28 cellular contexts compared by ENCODE assay signal in genomic region chr5:933251-933861, GRCh38. TPM values are rescaled to one million over a fixed set of nuclear protein-coding genes. Genes with fewer than 3 reads are reported as not detected.
DNase-seq lines count a peak whose midpoint lies in the region; ATAC-seq, FAIRE-seq and TF ChIP-seq lines count a peak whose summit lies in the region.
"Had no signal": no experiment of that assay in that cellular context is flagged by ENCODE, and none has a peak within 500 bp of the region (broad histone marks: within the 10 kb centered on the region; RNA-seq: fewer than 3 reads in every experiment).

No MANE protein-coding gene starts in this region.

- H3K9me3 Mint-ChIP-seq in activated naive CD8-positive, alpha-beta T cell treated with anti-CD3 and anti-CD28 coated beads for 36 hours = no peaks in the 10 kb centered on the region
- H3K9me3 Mint-ChIP-seq in stimulated activated naive CD8-positive, alpha-beta T cell treated with anti-CD3 and anti-CD28 coated beads, Interleukin-15, amount 100 ng/mL, for 72 hours = peaks cover 0 to 4% of the 10 kb centered on the region in 2 donors
- H3K9me3 Mint-ChIP-seq in mesothelial cell of epicardium = no peaks in the 10 kb centered on the region
- H3K9me3 Mint-ChIP-seq: activated naive CD4-positive, alpha-beta T cell treated with anti-CD3 and anti-CD28 coated beads, Interleukin-2, amount 50 U/mL, for 24 hours; activated T-helper 1 cell treated with anti-CD3 and anti-CD28 coated beads, Interleukin-12 subunit alpha, Interleukin-12 subunit beta, Interleukin-2, Interleukin-4 antibody, amounts not matched to agents 30 ng/mL and 10 ng/mL and 1 ng/mL, durations not matched to agents 14 hours and 24 hours and 36 hours; CD4-positive, CD25-positive, alpha-beta regulatory T cell; natural killer cell had no signal

- H3K27ac ChIP-seq in left lung = peak overlapping the region; percentile 6 to 44
- H3K27ac ChIP-seq: A549, ascending aorta, cardiac muscle cell, colonic mucosa had no signal

- H3K27ac Mint-ChIP-seq in activated naive CD8-positive, alpha-beta T cell treated with anti-CD3 and anti-CD28 coated beads for 36 hours = peak overlapping the region; percentile 22
- H3K27ac Mint-ChIP-seq in stimulated activated naive CD8-positive, alpha-beta T cell treated with anti-CD3 and anti-CD28 coated beads, Interleukin-15, amount 100 ng/mL, for 72 hours = no peak overlapping the region
- H3K27ac Mint-ChIP-seq in mesothelial cell of epicardium = no peak overlapping the region
- H3K27ac Mint-ChIP-seq: activated naive CD4-positive, alpha-beta T cell treated with anti-CD3 and anti-CD28 coated beads, Interleukin-2, amount 50 U/mL, for 24 hours; activated T-helper 1 cell treated with anti-CD3 and anti-CD28 coated beads, Interleukin-12 subunit alpha, Interleukin-12 subunit beta, Interleukin-2, Interleukin-4 antibody, amounts not matched to agents 30 ng/mL and 10 ng/mL and 1 ng/mL, durations not matched to agents 14 hours and 24 hours and 36 hours; CD4-positive, CD25-positive, alpha-beta regulatory T cell; natural killer cell; stimulated activated memory B cell treated with anti-CD40 and anti-IgM and Interleukin-4, amounts not matched to agents 10 μg/mL and 1 μg/mL and 100 μg/mL, for 72 hours had no signal

- intact Hi-C loops in left lung (cut with DNase I) = loop anchor here in 1 of 2 donors (5.0 kb wide), 1 partner anchor 209 kb away; no protein-coding TSS in a partner anchor

- H3K9me3 ChIP-seq in left lung = no peaks in the 10 kb centered on the region
- H3K9me3 ChIP-seq: A549, ascending aorta, colonic mucosa, mucosa of descending colon, SK-N-SH, vagina had no signal

- peak; percentile 17 for DNase-seq in activated CD8-positive, alpha-beta memory T cell treated with anti-CD3 and anti-CD28 coated beads, Interleukin-2, amount 50 U/mL, for 48 hours
- no peak for DNase-seq in activated CD8-positive, alpha-beta memory T cell treated with anti-CD3 and anti-CD28 coated beads for 24 hours
- DNase-seq in activated naive CD8-positive, alpha-beta T cell treated with anti-CD3 and anti-CD28 coated beads for 36 hours = no peak
- DNase-seq in left lung (no peak), RCC 7860 (ENCODE audit: low spot score) (no peak), DMS153 (lab: John Stamatoyannopoulos, UW) (no peak), mesothelial cell of epicardium (ENCODE audit: low spot score in 2 of 2, unreplicated experiment in 2 of 2) (no peak)
- DNase-seq in stimulated activated naive CD8-positive, alpha-beta T cell treated with anti-CD3 and anti-CD28 coated beads, Interleukin-15, amount 100 ng/mL, for 72 hours = peak in 1 of 2 donors; percentile 6
- DNase-seq: Calu3; CD4-positive, CD25-positive, alpha-beta regulatory T cell; colonic mucosa; DMS79 treated with DMSO at 0.1 percent for 48 hours; effector memory CD4-positive, alpha-beta T cell; GDM1; islet precursor cell; mucosa of descending colon; natural killer cell; NCI-H1092; NCI-H187; SK-N-SH had no signal

- no peak overlapping the region for H3K4me3 Mint-ChIP-seq in activated naive CD8-positive, alpha-beta T cell treated with anti-CD3 and anti-CD28 coated beads for 36 hours
- H3K4me3 Mint-ChIP-seq in stimulated activated naive CD8-positive, alpha-beta T cell treated with anti-CD3 and anti-CD28 coated beads, Interleukin-15, amount 100 ng/mL, for 72 hours = no peak overlapping the region
- no peak overlapping the region for H3K4me3 Mint-ChIP-seq in mesothelial cell of epicardium
- H3K4me3 Mint-ChIP-seq: activated naive CD4-positive, alpha-beta T cell treated with anti-CD3 and anti-CD28 coated beads, Interleukin-2, amount 50 U/mL, for 24 hours; activated T-helper 1 cell treated with anti-CD3 and anti-CD28 coated beads, Interleukin-12 subunit alpha, Interleukin-12 subunit beta, Interleukin-2, Interleukin-4 antibody, amounts not matched to agents 30 ng/mL and 10 ng/mL and 1 ng/mL, durations not matched to agents 14 hours and 24 hours and 36 hours; CD4-positive, CD25-positive, alpha-beta regulatory T cell; natural killer cell; stimulated activated memory B cell treated with anti-CD40 and anti-IgM and Interleukin-4, amounts not matched to agents 10 μg/mL and 1 μg/mL and 100 μg/mL, for 72 hours had no signal

- no peak for TF ChIP-seq CTCF in left lung (IDR thresholded peaks at IDR 0.05)
- TF ChIP-seq CTCF in mesothelial cell of epicardium (IDR thresholded peaks at IDR 0.05; ENCODE audit: unreplicated experiment) = no peak

- no peak overlapping the region for H3K4me3 ChIP-seq in left lung
- H3K4me3 ChIP-seq: A549, ascending aorta, cardiac muscle cell, colonic mucosa, K562, mucosa of descending colon, vagina had no signal

- H3K4me1 Mint-ChIP-seq in activated naive CD8-positive, alpha-beta T cell treated with anti-CD3 and anti-CD28 coated beads for 36 hours = peaks cover 18% of the 10 kb centered on the region
- peaks cover 33% of the 10 kb centered on the region for H3K4me1 Mint-ChIP-seq in stimulated activated naive CD8-positive, alpha-beta T cell treated with anti-CD3 and anti-CD28 coated beads, Interleukin-15, amount 100 ng/mL, for 72 hours
- H3K4me1 Mint-ChIP-seq in mesothelial cell of epicardium = no peaks in the 10 kb centered on the region
- H3K4me1 Mint-ChIP-seq: activated naive CD4-positive, alpha-beta T cell treated with anti-CD3 and anti-CD28 coated beads, Interleukin-2, amount 50 U/mL, for 24 hours; CD4-positive, CD25-positive, alpha-beta regulatory T cell; natural killer cell; stimulated activated memory B cell treated with anti-CD40 and anti-IgM and Interleukin-4, amounts not matched to agents 10 μg/mL and 1 μg/mL and 100 μg/mL, for 72 hours had no signal

- no peaks in the 10 kb centered on the region for H3K36me3 Mint-ChIP-seq in activated naive CD8-positive, alpha-beta T cell treated with anti-CD3 and anti-CD28 coated beads for 36 hours
- no peaks in the 10 kb centered on the region for H3K36me3 Mint-ChIP-seq in mesothelial cell of epicardium
- H3K36me3 Mint-ChIP-seq: activated naive CD4-positive, alpha-beta T cell treated with anti-CD3 and anti-CD28 coated beads, Interleukin-2, amount 50 U/mL, for 24 hours; CD4-positive, CD25-positive, alpha-beta regulatory T cell; natural killer cell; stimulated activated memory B cell treated with anti-CD40 and anti-IgM and Interleukin-4, amounts not matched to agents 10 μg/mL and 1 μg/mL and 100 μg/mL, for 72 hours had no signal

- no peak for FAIRE-seq in RCC 7860 (lab: Jason Lieb, UNC)
- FAIRE-seq: A549, K562 had no signal

- no peaks in the 10 kb centered on the region for H3K4me1 ChIP-seq in left lung
- H3K4me1 ChIP-seq: A549, ascending aorta, colonic mucosa, vagina had no signal

- H3K27me3 ChIP-seq in left lung = no peaks in the 10 kb centered on the region
- H3K27me3 ChIP-seq: ascending aorta, colonic mucosa, vagina had no signal

- H3K27me3 Mint-ChIP-seq in activated naive CD8-positive, alpha-beta T cell treated with anti-CD3 and anti-CD28 coated beads for 36 hours = peaks cover 6% of the 10 kb centered on the region
- H3K27me3 Mint-ChIP-seq in stimulated activated naive CD8-positive, alpha-beta T cell treated with anti-CD3 and anti-CD28 coated beads, Interleukin-15, amount 100 ng/mL, for 72 hours = peaks cover 22% of the 10 kb centered on the region
- peaks cover 72% of the 10 kb centered on the region for H3K27me3 Mint-ChIP-seq in mesothelial cell of epicardium (ENCODE audit: low read depth)

- no peak for ATAC-seq in left lung
- ATAC-seq in stimulated activated naive CD8-positive, alpha-beta T cell treated with anti-CD3 and anti-CD28 coated beads, Interleukin-15, amount 100 ng/mL, for 72 hours = peak; percentile 24
- ATAC-seq: A549; K562; mucosa of descending colon; natural killer cell; stimulated activated memory B cell treated with anti-CD40 and anti-IgM and Interleukin-4, amounts not matched to agents 10 μg/mL and 1 μg/mL and 100 μg/mL, for 72 hours had no signal

- H3K36me3 ChIP-seq in left lung = no peaks in the 10 kb centered on the region
- H3K36me3 ChIP-seq: ascending aorta, cardiac muscle cell, colonic mucosa, vagina had no signal

RNA-seq across cellular contexts. Expression of gene TRIP13, which starts 40.7 kb away (rescaled TPM):
- 10 to 100 TPM; 44.2 to 44.6 TPM for total RNA-seq in activated naive CD8-positive, alpha-beta T cell treated with anti-CD3 and anti-CD28 coated beads for 36 hours
- total RNA-seq in left lung (1 to 10 TPM; 4.3 to 4.5 TPM), mesothelial cell of epicardium (9.8 to 10.5 TPM (median 9.9 TPM) in 3 replicates)
- total RNA-seq: ascending aorta had no signal

RNA-seq across cellular contexts. Expression of gene BRD9, which starts 40.8 kb away (rescaled TPM):
- 10 to 100 TPM; 50.1 to 51.6 TPM for total RNA-seq in activated naive CD8-positive, alpha-beta T cell treated with anti-CD3 and anti-CD28 coated beads for 36 hours
- total RNA-seq in left lung (10 to 100 TPM; 37.9 to 40.8 TPM), mesothelial cell of epicardium (58.9 to 60.5 TPM (median 59.3 TPM) in 3 replicates)
